Comparison of ENCODE assay signal across 1 cellular context in genomic region chr13:60873116-60873515, GRCh38.
TF ChIP-seq lines count a peak whose summit lies in the region.

No MANE protein-coding gene starts in this region.

TF ChIP-seq in H1, 55 proteins besides CTCF, POLR2A, EP300 and RAD21 (continued from another document):
- TF ChIP-seq SP2 (IDR thresholded peaks at IDR 0.05; ENCODE audit: low read length) (no peak), SAP30 (IDR thresholded peaks at IDR 0.05; ENCODE audit: insufficient read depth, insufficient replicate concordance, low read length) (no peak)
